Comparison of ENCODE assay signal across 19 cellular contexts in the genomic region with DNA sequence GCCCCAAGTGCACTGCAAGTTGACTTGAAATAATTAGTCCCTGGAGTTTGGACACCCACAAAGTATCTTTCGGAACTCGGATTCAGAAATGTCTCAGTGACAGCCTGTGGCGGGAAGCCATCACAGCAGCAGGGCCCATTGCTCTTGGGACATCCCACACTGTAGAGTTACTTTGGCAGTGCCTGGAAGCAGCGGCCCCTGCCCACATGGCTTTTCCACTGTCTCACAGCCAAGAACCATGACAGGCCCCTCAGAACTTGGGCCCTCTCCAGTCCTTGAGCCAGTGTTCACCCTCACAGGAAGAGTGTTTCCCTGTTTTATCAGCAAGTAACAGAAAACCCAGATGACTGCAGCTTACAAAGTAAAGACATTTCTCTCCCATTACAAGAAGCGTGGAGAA.
DNase-seq lines count a peak whose midpoint lies in the region; ATAC-seq and TF ChIP-seq lines count a peak whose summit lies in the region.
"Had no signal": no experiment of that assay in that cellular context is flagged by ENCODE, and none has a peak within 500 bp of the region (broad histone marks: within the 10 kb centered on the region; RNA-seq: fewer than 3 reads in every experiment).

No MANE protein-coding gene starts in this region.

- H3K4me1 ChIP-seq in GM23338 (ENCODE audit: insufficient read depth) (no peaks in the 10 kb centered on the region; the same call in 1 of the 2 replicates), heart right ventricle (peaks cover 0 to 37% (median 12%) of the 10 kb centered on the region in 9 donors), stomach smooth muscle (ENCODE audit: control insufficient read depth, insufficient read depth, low read length) (peaks cover 14% of the 10 kb centered on the region)
- H3K4me1 ChIP-seq: A549 had no signal

- H3K36me3 Mint-ChIP-seq in GM23338 (ENCODE audit: low read depth), result no peaks in the 10 kb centered on the region
- H3K36me3 Mint-ChIP-seq in activated CD4-positive, alpha-beta T cell treated with anti-CD3 and anti-CD28 coated beads for 36 hours (ENCODE audit: low read depth), result peaks cover 3% of the 10 kb centered on the region
- no peaks in the 10 kb centered on the region for H3K36me3 Mint-ChIP-seq in activated naive CD8-positive, alpha-beta T cell treated with anti-CD3 and anti-CD28 coated beads, Interleukin-2, amount 50 U/mL, for 24 hours (ENCODE audit: low read depth)

- no peak overlapping the region for H3K4me2 ChIP-seq in GM23338
- H3K4me2 ChIP-seq: A549, PC-9 had no signal

- POLR2A ChIA-PET in activated CD4-positive, alpha-beta T cell treated with anti-CD3 and anti-CD28 coated beads for 36 hours (lab: Charles Lee), result no interaction called here

- H3K4me3 Mint-ChIP-seq in GM23338, result no peak overlapping the region
- H3K4me3 Mint-ChIP-seq in activated CD4-positive, alpha-beta T cell treated with anti-CD3 and anti-CD28 coated beads for 36 hours, result no peak overlapping the region
- no peak overlapping the region for H3K4me3 Mint-ChIP-seq in activated naive CD8-positive, alpha-beta T cell treated with anti-CD3 and anti-CD28 coated beads, Interleukin-2, amount 50 U/mL, for 24 hours
- H3K4me3 Mint-ChIP-seq: CD4-positive, alpha-beta T cell; H9; HFFc6 had no signal

- no peak overlapping the region for H2AFZ ChIP-seq in GM23338
- H2AFZ ChIP-seq: PC-9 had no signal

- CTCF ChIA-PET in activated CD4-positive, alpha-beta T cell treated with anti-CD3 and anti-CD28 coated beads for 36 hours (lab: Charles Lee), result no interaction called here

- no peaks in the 10 kb centered on the region for H3K27me3 Mint-ChIP-seq in GM23338 (ENCODE audit: insufficient read depth, low read depth, poor library complexity)
- peaks cover 8% of the 10 kb centered on the region for H3K27me3 Mint-ChIP-seq in activated CD4-positive, alpha-beta T cell treated with anti-CD3 and anti-CD28 coated beads for 36 hours
- H3K27me3 Mint-ChIP-seq in activated naive CD8-positive, alpha-beta T cell treated with anti-CD3 and anti-CD28 coated beads, Interleukin-2, amount 50 U/mL, for 24 hours, result no peaks in the 10 kb centered on the region
- H3K27me3 Mint-ChIP-seq: CD4-positive, alpha-beta T cell had no signal

- no peaks in the 10 kb centered on the region for H3K9me3 Mint-ChIP-seq in GM23338
- H3K9me3 Mint-ChIP-seq in activated CD4-positive, alpha-beta T cell treated with anti-CD3 and anti-CD28 coated beads for 36 hours (ENCODE audit: low read depth), result peaks cover 5% of the 10 kb centered on the region
- no peaks in the 10 kb centered on the region for H3K9me3 Mint-ChIP-seq in activated naive CD8-positive, alpha-beta T cell treated with anti-CD3 and anti-CD28 coated beads, Interleukin-2, amount 50 U/mL, for 24 hours
- H3K9me3 Mint-ChIP-seq: CD4-positive, alpha-beta T cell; H9 had no signal

- DNase-seq in GM23338 (ENCODE audit: low spot score) (no peak), heart right ventricle (peak; percentile 46 to 48), left lobe of liver (ENCODE audit: low spot score) (no peak), iPS-NIHi11 (ENCODE audit: low spot score) (no peak)
- DNase-seq in activated CD8-positive, alpha-beta memory T cell treated with anti-CD3 and anti-CD28 coated beads for 24 hours, result no peak
- DNase-seq in activated CD4-positive, alpha-beta T cell treated with anti-CD3 and anti-CD28 coated beads for 36 hours, result no peak
- DNase-seq in activated naive CD8-positive, alpha-beta T cell treated with anti-CD3 and anti-CD28 coated beads, Interleukin-2, amount 50 U/mL, for 24 hours, result no peak
- DNase-seq: CD4-positive, alpha-beta T cell; H9; HFFc6; Kasumi-1; NCI-H1694; NCI-H2081; NCI-H2171 treated with DMSO at 0.1 percent for 48 hours; PC-9; RPMI8226; SIG-M5 had no signal

- H3K9me3 ChIP-seq in heart right ventricle, result no peaks in the 10 kb centered on the region
- H3K9me3 ChIP-seq in stomach smooth muscle (ENCODE audit: control insufficient read depth in 2 of 2, low read length in 2 of 2), result no peaks in the 10 kb centered on the region
- H3K9me3 ChIP-seq: A549 had no signal

- H3K4me1 Mint-ChIP-seq in GM23338, result peaks cover 19% of the 10 kb centered on the region
- peaks cover 17% of the 10 kb centered on the region for H3K4me1 Mint-ChIP-seq in activated CD4-positive, alpha-beta T cell treated with anti-CD3 and anti-CD28 coated beads for 36 hours
- H3K4me1 Mint-ChIP-seq in activated naive CD8-positive, alpha-beta T cell treated with anti-CD3 and anti-CD28 coated beads, Interleukin-2, amount 50 U/mL, for 24 hours, result peaks cover 10% of the 10 kb centered on the region

- no peaks in the 10 kb centered on the region for H3F3A ChIP-seq in GM23338 (replicated peaks; ENCODE audit: low read depth)

- no peak overlapping the region for H3K4me3 ChIP-seq in GM23338
- H3K4me3 ChIP-seq in heart right ventricle, result no peak overlapping the region
- H3K4me3 ChIP-seq in stomach smooth muscle (ENCODE audit: low read length in 2 of 2), result no peak overlapping the region
- H3K4me3 ChIP-seq: A549, PC-9 had no signal

- no peaks in the 10 kb centered on the region for H4K20me1 ChIP-seq in GM23338 (replicated peaks; ENCODE audit: insufficient read depth)

- peak; percentile 24; the same call in 1 of the 3 replicates for ATAC-seq in GM23338
- peak; percentile 81 to 95 (median 86) for ATAC-seq in heart right ventricle
- ATAC-seq in left lobe of liver, result peak; percentile 14
- no peak for ATAC-seq in activated CD4-positive, alpha-beta T cell treated with anti-CD3 and anti-CD28 coated beads for 36 hours
- no peak for ATAC-seq in activated naive CD8-positive, alpha-beta T cell treated with anti-CD3 and anti-CD28 coated beads, Interleukin-2, amount 50 U/mL, for 24 hours
- ATAC-seq: A549 had no signal

- no peak overlapping the region for H3K9ac ChIP-seq in stomach smooth muscle (ENCODE audit: low read length in 2 of 2)

- no peaks in the 10 kb centered on the region for H3K27me3 ChIP-seq in GM23338 (ENCODE audit: insufficient read depth)
- H3K27me3 ChIP-seq in heart right ventricle, result no peaks in the 10 kb centered on the region
- no peaks in the 10 kb centered on the region for H3K27me3 ChIP-seq in stomach smooth muscle (ENCODE audit: control insufficient read depth in 1 of 2, insufficient read depth in 2 of 2, low read length in 2 of 2)

- H3K27ac Mint-ChIP-seq in GM23338, result no peak overlapping the region
- H3K27ac Mint-ChIP-seq in activated CD4-positive, alpha-beta T cell treated with anti-CD3 and anti-CD28 coated beads for 36 hours, result no peak overlapping the region
- H3K27ac Mint-ChIP-seq in activated naive CD8-positive, alpha-beta T cell treated with anti-CD3 and anti-CD28 coated beads, Interleukin-2, amount 50 U/mL, for 24 hours, result no peak overlapping the region
- H3K27ac Mint-ChIP-seq: CD4-positive, alpha-beta T cell; HFFc6 had no signal

- H3K36me3 ChIP-seq in GM23338 (ENCODE audit: insufficient read depth) (no peaks in the 10 kb centered on the region), heart right ventricle (no peaks in the 10 kb centered on the region), stomach smooth muscle (ENCODE audit: control insufficient read depth in 2 of 2, insufficient read depth in 2 of 2, low read length in 2 of 2) (no peaks in the 10 kb centered on the region)

- TF ChIP-seq CTCF in GM23338 (conservative IDR thresholded peaks at IDR 0.05; ENCODE audit: low read depth in 2 of 2), result no peak
- TF ChIP-seq CTCF in heart right ventricle (IDR thresholded peaks at IDR 0.05), result peak in 1 of 9 donors; percentile 5

- H3K9me2 ChIP-seq in GM23338 (ENCODE audit: insufficient read depth), result 0 out of 2 replicates have a peak, but pooled peaks cover 5% of the 10 kb centered on the region

- no peaks in the 10 kb centered on the region for H3K79me2 ChIP-seq in GM23338 (replicated peaks; ENCODE audit: insufficient read depth)

- H3K27ac ChIP-seq in GM23338 (ENCODE audit: low read depth), result no peak overlapping the region
- H3K27ac ChIP-seq in heart right ventricle, result peak overlapping the region in 1 of 10 donors; percentile 37
- peak overlapping the region; percentile 46 for H3K27ac ChIP-seq in stomach smooth muscle (ENCODE audit: low read length)
- H3K27ac ChIP-seq: A549, PC-9 had no signal

- 33 to 50% methylated on average over 5 of the region's 5 CpGs for WGBS in heart right ventricle, 2 donors

- intact Hi-C loops in heart right ventricle (cut with DNase I), result no loop called here
- intact Hi-C loops in activated CD4-positive, alpha-beta T cell treated with anti-CD3 and anti-CD28 coated beads for 36 hours (cut with DNase I, micrococcal nuclease), result no loop called here

TF ChIP-seq in GM23338, 12 proteins besides CTCF, POLR2A, EP300 and RAD21 (continues in another document):
- TF ChIP-seq STAT1 (IDR thresholded peaks at IDR 0.05; ENCODE audit: unreplicated experiment), result no peak

Comparison
In these comparisons a context has a peak if more than half of its experiments do, and no peak if none do; other contexts are left out.
1. ATAC-seq: peak in GM23338 (single experiment), heart right ventricle (8 of 8) and left lobe of liver (single experiment); none in activated CD4-positive, alpha-beta T cell treated with anti-CD3 and anti-CD28 coated beads for 36 hours (single experiment) and activated naive CD8-positive, alpha-beta T cell treated with anti-CD3 and anti-CD28 coated beads, Interleukin-2, amount 50 U/mL, for 24 hours (single experiment).
2. DNase-seq: peak in heart right ventricle (2 of 2); none in GM23338 (single experiment), left lobe of liver (single experiment), activated CD8-positive, alpha-beta memory T cell treated with anti-CD3 and anti-CD28 coated beads for 24 hours (single experiment), activated CD4-positive, alpha-beta T cell treated with anti-CD3 and anti-CD28 coated beads for 36 hours (single experiment), activated naive CD8-positive, alpha-beta T cell treated with anti-CD3 and anti-CD28 coated beads, Interleukin-2, amount 50 U/mL, for 24 hours (single experiment) and iPS-NIHi11 (single experiment).